In the genomic region with DNA sequence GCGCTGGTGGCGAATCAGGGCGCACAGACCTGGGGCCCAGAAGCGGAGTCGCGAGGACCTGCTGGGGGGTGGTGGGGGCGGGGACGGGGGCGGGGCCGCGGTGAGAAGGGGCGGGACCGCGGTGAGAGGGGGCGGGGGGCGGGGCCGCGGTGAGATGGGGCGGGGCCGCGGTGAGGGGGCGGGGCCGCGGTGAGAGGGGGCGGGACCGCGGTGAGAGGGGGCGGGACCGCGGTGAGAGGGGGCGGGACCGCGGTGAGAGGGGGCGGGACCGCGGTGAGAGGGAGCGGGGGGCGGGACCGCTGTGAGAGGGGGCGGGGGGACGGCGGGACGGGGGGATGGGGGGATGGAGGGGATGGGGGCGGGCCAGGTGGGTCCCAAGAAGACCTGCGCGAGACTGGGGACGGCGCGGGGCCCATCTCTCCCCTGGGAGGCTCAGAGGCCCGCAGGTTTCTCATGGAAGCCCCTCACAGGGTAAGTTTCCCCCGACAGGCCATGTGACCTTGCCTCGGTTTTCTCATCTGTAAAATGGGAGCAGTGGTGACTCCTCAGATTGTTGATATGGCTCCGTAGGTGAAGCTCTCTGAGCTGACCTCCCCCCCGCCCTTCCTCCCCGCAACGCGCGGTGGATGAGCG, we compare ENCODE assay signal across 1 cellular context.
TF ChIP-seq lines count a peak whose summit lies in the region.

No MANE protein-coding gene starts in this region.

TF ChIP-seq in HepG2, 621 proteins besides CTCF, POLR2A, EP300 and RAD21:
- TF ChIP-seq SP1 (IDR thresholded peaks at IDR 0.05) (no peak), SP1 (CRISPR knock-in tag; IDR thresholded peaks at IDR 0.05) (peak; percentile 12; the same call in 1 of the 2 replicates), ZFP82 (CRISPR knock-in tag; IDR thresholded peaks at IDR 0.05; ENCODE audit: borderline replicate concordance) (0 out of 2 replicates have a peak, but pooled peaks have one; percentile 4), ZNF768 (CRISPR knock-in tag; IDR thresholded peaks at IDR 0.05) (0 out of 2 replicates have a peak, but pooled peaks have one; percentile 23), ZNF24 (IDR thresholded peaks at IDR 0.05) (no peak), ZBTB38 (CRISPR knock-in tag; IDR thresholded peaks at IDR 0.05) (0 out of 2 replicates have a peak, but pooled peaks have one; percentile 20), ZNF83 (CRISPR knock-in tag; IDR thresholded peaks at IDR 0.05; ENCODE audit: borderline replicate concordance) (no peak), ZMYM3 (CRISPR knock-in tag; IDR thresholded peaks at IDR 0.05) (peak; percentile 77; the same call in 1 of the 2 replicates), ZNF629 (CRISPR knock-in tag; conservative IDR thresholded peaks at IDR 0.05) (peak; percentile 96), KDM1A (CRISPR knock-in tag; IDR thresholded peaks at IDR 0.05) (0 out of 2 replicates have a peak, but pooled peaks have one; percentile 42), U2AF1 (optimal IDR thresholded peaks at IDR 0.05; ENCODE audit: low read depth, low read length) (no peak)
